In genomic region chr17:7403902-7404736, GRCh38 we compare ENCODE assay signal across 8 cellular contexts. TPM values are rescaled to one million over a fixed set of nuclear protein-coding genes. Genes with fewer than 3 reads are reported as not detected.
DNase-seq lines count a peak whose midpoint lies in the region; ATAC-seq, FAIRE-seq and TF ChIP-seq lines count a peak whose summit lies in the region.

TMEM256 (minus strand) TSS chr17:7404097; CDS start chr17:7404084, 13 bp downstream.

- intact Hi-C loops in kidney (cut with DNase I): no loop called here

- H3K36me3 Mint-ChIP-seq in chondrocyte (ENCODE audit: low read depth): peaks cover 3% of the 10 kb centered on the region

- H3K9ac ChIP-seq in kidney (ENCODE audit: low read length in 2 of 2): peak within 1 kb of the TSS; percentile 55 to 77

- H3K27ac Mint-ChIP-seq in chondrocyte (ENCODE audit: unreplicated experiment): peak within 1 kb of the TSS; percentile 91

- H3K9me3 ChIP-seq in kidney (ENCODE audit: control insufficient read depth in 1 of 2, low read length in 2 of 2): no peaks in the 10 kb centered on the region

- peak within 1 kb of the TSS; percentile 80 for H3K4me3 ChIP-seq in AG10803 (ENCODE audit: low read length)
- peak within 1 kb of the TSS; percentile 72 to 84 for H3K4me3 ChIP-seq in kidney (ENCODE audit: low read length in 2 of 2)

- DNase-seq in AG10803 (ENCODE audit: low read depth) (peak; percentile 99), NCI-H510A treated with DMSO at 0.1 percent for 48 hours (lab: John Stamatoyannopoulos, UW) (peak; percentile 98), chondrocyte (ENCODE audit: low spot score) (peak; percentile 99), kidney (peak; percentile 99)
- peak; percentile 91 to 97 for DNase-seq in activated CD4-positive, alpha-beta T cell treated with anti-CD3 and anti-CD28 coated beads for 24 hours (ENCODE audit: low read depth in 2 of 2)
- peak; percentile 97 for DNase-seq in stimulated activated CD4-positive, alpha-beta T cell treated with anti-CD3 and anti-CD28 coated beads, Interleukin-15, amount 100 ng/mL, for 24 hours

- no peaks in the 10 kb centered on the region for H3K9me3 Mint-ChIP-seq in chondrocyte (ENCODE audit: low read depth)

- TF ChIP-seq POLR2A in GM19099 (IDR thresholded peaks at IDR 0.05; ENCODE audit: extremely low read depth, insufficient read length, low read depth): peak; percentile 96

- ATAC-seq in HG03432 (IDR thresholded peaks at IDR 0.05; ENCODE audit: unreplicated experiment): peak; percentile 81

- peak within 1 kb of the TSS; percentile 79 to 88 for H3K27ac ChIP-seq in kidney (ENCODE audit: low read depth in 2 of 2, low read length in 2 of 2)

- peaks cover 27% of the 10 kb centered on the region for H3K4me1 Mint-ChIP-seq in chondrocyte (ENCODE audit: low read depth)

- no peaks in the 10 kb centered on the region for H3K36me3 ChIP-seq in kidney (ENCODE audit: control insufficient read depth in 1 of 2, insufficient read depth in 2 of 2, low read length in 2 of 2)

- peak; percentile 97 for FAIRE-seq in kidney (lab: Jason Lieb, UNC)

- H3K4me1 ChIP-seq in kidney (ENCODE audit: control insufficient read depth in 1 of 2, insufficient read depth in 1 of 2, low read depth in 1 of 2, low read length in 2 of 2): peaks cover 6% of the 10 kb centered on the region in 2 donors

- H3K27me3 Mint-ChIP-seq in chondrocyte (ENCODE audit: low read depth): no peaks in the 10 kb centered on the region

- no peak for TF ChIP-seq CTCF in AG10803 (conservative IDR thresholded peaks at IDR 0.05; ENCODE audit: low read length)
- peak; percentile 28 for TF ChIP-seq CTCF in chondrocyte (IDR thresholded peaks at IDR 0.05)
- TF ChIP-seq CTCF in kidney (IDR thresholded peaks at IDR 0.05; ENCODE audit: borderline replicate concordance, extremely low read depth, insufficient read depth): no peak

- peak within 1 kb of the TSS; percentile 85 for H3K4me3 Mint-ChIP-seq in chondrocyte (ENCODE audit: unreplicated experiment)

RNA-seq across cellular contexts. Expression of gene TMEM256, which starts in this region (rescaled TPM):
- total RNA-seq in chondrocyte (32.8 to 42.8 TPM (median 34.3 TPM) in 3 replicates), kidney (55.8 TPM)
- 389 TPM for polyA plus RNA-seq in kidney (ENCODE audit: insufficient read depth, low read depth, low replicate concordance)

Comparison
In these comparisons a context has a peak if more than half of its experiments do, and no peak if none do; other contexts are left out.
1. Peak in every context shown above with its lines: DNase-seq, ATAC-seq, H3K4me3 ChIP-seq and H3K27ac ChIP-seq.